ENCODE assay signal across 12 cellular contexts in genomic region chr4:8688908-8689445, GRCh38.
DNase-seq lines count a peak whose midpoint lies in the region; ATAC-seq and TF ChIP-seq lines count a peak whose summit lies in the region.
"Had no signal": no experiment of that assay in that cellular context is flagged by ENCODE, and none has a peak within 500 bp of the region (broad histone marks: within the 10 kb centered on the region; RNA-seq: fewer than 3 reads in every experiment).

No MANE protein-coding gene starts in this region.

- H3K4me1 ChIP-seq in left ventricle myocardium inferior (no peaks in the 10 kb centered on the region), neuronal stem cell (ENCODE audit: control insufficient read depth in 2 of 2, insufficient read depth in 1 of 2, low read depth in 1 of 2, low read length in 2 of 2) (peaks cover 0 to 4% of the 10 kb centered on the region in 2 donors), tibial artery (no peaks in the 10 kb centered on the region), trophoblast cell (ENCODE audit: control insufficient read depth in 1 of 2, insufficient read depth in 2 of 2, low read length in 2 of 2) (no peaks in the 10 kb centered on the region), Caco-2 (no peaks in the 10 kb centered on the region)
- H3K4me1 ChIP-seq: BLaER1 had no signal

- H3K79me1 ChIP-seq in neuronal stem cell (ENCODE audit: low read depth, low read length) (no peaks in the 10 kb centered on the region), trophoblast cell (ENCODE audit: low read length) (no peaks in the 10 kb centered on the region)

- no peak overlapping the region for H2BK5ac ChIP-seq in neuronal stem cell (ENCODE audit: low read length)
- H2BK5ac ChIP-seq in trophoblast cell (ENCODE audit: low read depth, low read length, poor library complexity) = no peak overlapping the region

- H3K4me1 Mint-ChIP-seq in Caco-2 (ENCODE audit: low read depth, unreplicated experiment) = no peaks in the 10 kb centered on the region

- peak overlapping the region; percentile 30 for H2BK15ac ChIP-seq in neuronal stem cell (ENCODE audit: low read length)

- H2AK5ac ChIP-seq in neuronal stem cell (ENCODE audit: low read depth, low read length) (no peak overlapping the region), trophoblast cell (ENCODE audit: low read length) (no peak overlapping the region)

- no peaks in the 10 kb centered on the region for H3K79me2 ChIP-seq in trophoblast cell (ENCODE audit: control insufficient read depth, insufficient read depth, low read length, poor library complexity)

- intact Hi-C loops in Right ventricle myocardium inferior (cut with DNase I) (no loop called here), left ventricle myocardium inferior (cut with micrococcal nuclease) (no loop called here), tibial artery (cut with DNase I; ENCODE audit: low total_unique reads) (no loop called here), Caco-2 (cut with micrococcal nuclease; ENCODE audit: unreplicated experiment) (no loop called here)

- no CpG with 5 or more reads among the region's 19 CpGs for WGBS in neuronal stem cell (ENCODE audit: extremely low coverage in 2 of 2, insufficient read length in 2 of 2, insufficient replicate concordance in 1 of 2), 2 donors
- no CpG with 5 or more reads among the region's 19 CpGs for WGBS in trophoblast cell (ENCODE audit: extremely low coverage, insufficient coverage, insufficient read length)

- H3K18ac ChIP-seq in neuronal stem cell (ENCODE audit: low read length) (peak overlapping the region; percentile 52), trophoblast cell (ENCODE audit: low read length) (no peak overlapping the region)

- H2AFZ ChIP-seq in neuronal stem cell (ENCODE audit: low read length) = no peak overlapping the region
- no peak overlapping the region for H2AFZ ChIP-seq in trophoblast cell (ENCODE audit: insufficient read depth, low read length, poor library complexity)

- H3K4me2 ChIP-seq in neuronal stem cell (ENCODE audit: insufficient read depth, low read length, poor library complexity, severe bottlenecking) = no peak overlapping the region
- no peak overlapping the region for H3K4me2 ChIP-seq in trophoblast cell (ENCODE audit: low read length)
- H3K4me2 ChIP-seq: BLaER1 had no signal

- no peak overlapping the region for H3K4me3 Mint-ChIP-seq in Caco-2 (ENCODE audit: unreplicated experiment)
- H3K4me3 Mint-ChIP-seq: CD4-positive, alpha-beta T cell had no signal

- H3K9me3 Mint-ChIP-seq in Caco-2 (ENCODE audit: unreplicated experiment) = no peaks in the 10 kb centered on the region

- no peak overlapping the region for H4K12ac ChIP-seq in trophoblast cell (ENCODE audit: low read depth, low read length)

- CTCF ChIA-PET in Caco-2 (lab: Charles Lee) = interaction anchor here (1.1 kb wide), 1 partner anchor 84 kb away, joined by 3 read pairs; no protein-coding TSS in a partner anchor

- H3K27me3 Mint-ChIP-seq in Caco-2 (ENCODE audit: insufficient read depth, unreplicated experiment) = peaks cover 32% of the 10 kb centered on the region

- H2BK12ac ChIP-seq in neuronal stem cell (ENCODE audit: low read length) = no peak overlapping the region
- H2BK12ac ChIP-seq in trophoblast cell (ENCODE audit: low read length) = no peak overlapping the region

- no peak overlapping the region for H3K4ac ChIP-seq in neuronal stem cell (ENCODE audit: low read length)
- H3K4ac ChIP-seq in trophoblast cell (ENCODE audit: low read depth, low read length) = no peak overlapping the region

- H2BK120ac ChIP-seq in neuronal stem cell (ENCODE audit: low read depth, low read length) (no peak overlapping the region), trophoblast cell (ENCODE audit: insufficient read depth, low read length, poor library complexity) (no peak overlapping the region)

- POLR2A ChIA-PET in Caco-2 (lab: Charles Lee) = no interaction called here

- DNase-seq in Right ventricle myocardium inferior (ENCODE audit: missing footprints) (peak; percentile 32), left ventricle myocardium inferior (no peak), coronary artery (ENCODE audit: low spot score) (peak; percentile 40), neuronal stem cell (ENCODE audit: low spot score) (no peak), tibial artery (peak; percentile 7 to 46), trophoblast cell (no peak), Caco-2 (no peak), NCI-H1048 (lab: John Stamatoyannopoulos, UW) (no peak)
- DNase-seq: AML-193, DMS79 treated with DMSO at 0.1 percent for 48 hours had no signal

- no peak for TF ChIP-seq CTCF in left ventricle myocardium inferior (IDR thresholded peaks at IDR 0.05; ENCODE audit: borderline replicate concordance)
- no peak for TF ChIP-seq CTCF in coronary artery (IDR thresholded peaks at IDR 0.05)
- no peak for TF ChIP-seq CTCF in tibial artery (IDR thresholded peaks at IDR 0.05)
- no peak for TF ChIP-seq CTCF in Caco-2 (IDR thresholded peaks at IDR 0.05; ENCODE audit: insufficient read depth in 1 of 2, low read depth in 1 of 2, low read length in 1 of 2, severe bottlenecking in 1 of 2, unreplicated experiment in 1 of 2)

- no peaks in the 10 kb centered on the region for H3K36me3 Mint-ChIP-seq in Caco-2 (ENCODE audit: insufficient read depth, unreplicated experiment)

- H3K27ac ChIP-seq in left ventricle myocardium inferior (replicated peaks) (no peak overlapping the region), coronary artery (no peak overlapping the region), neuronal stem cell (replicated peaks; ENCODE audit: low read length) (no peak overlapping the region), tibial artery (no peak overlapping the region), trophoblast cell (ENCODE audit: low read depth, low read length) (no peak overlapping the region)
- H3K27ac ChIP-seq: BLaER1 had no signal

- no peak for ATAC-seq in Right ventricle myocardium inferior

- H3K27me3 ChIP-seq in left ventricle myocardium inferior (ENCODE audit: low read depth) = peaks cover 74% of the 10 kb centered on the region
- H3K27me3 ChIP-seq in neuronal stem cell (ENCODE audit: control insufficient read depth in 3 of 3, insufficient read depth in 3 of 3, low read depth in 1 of 3, low read length in 3 of 3) = peaks cover 0 to 20% (median 15%) of the 10 kb centered on the region in 3 experiments
- H3K27me3 ChIP-seq in tibial artery = peaks cover 0 to 44% of the 10 kb centered on the region in 2 donors
- H3K27me3 ChIP-seq in trophoblast cell (ENCODE audit: insufficient read depth, low read length) = no peaks in the 10 kb centered on the region
- no peaks in the 10 kb centered on the region for H3K27me3 ChIP-seq in Caco-2 (replicated peaks; ENCODE audit: control insufficient read depth, insufficient read depth, low read length)
- H3K27me3 ChIP-seq: BLaER1 had no signal

- H4K8ac ChIP-seq in neuronal stem cell (ENCODE audit: low read depth, low read length) (no peak overlapping the region), trophoblast cell (ENCODE audit: low read depth, low read length) (no peak overlapping the region)

- H3K36me3 ChIP-seq in left ventricle myocardium inferior (no peaks in the 10 kb centered on the region), neuronal stem cell (replicated peaks in 1 of 2; ENCODE audit: control insufficient read depth in 2 of 2, insufficient read depth in 2 of 2, low read length in 2 of 2) (no peaks in the 10 kb centered on the region), tibial artery (no peaks in the 10 kb centered on the region), trophoblast cell (ENCODE audit: control insufficient read depth in 1 of 2, insufficient read depth in 2 of 2, low read length in 2 of 2) (no peaks in the 10 kb centered on the region), Caco-2 (ENCODE audit: control insufficient read depth, insufficient read depth, low read length) (no peaks in the 10 kb centered on the region)
- H3K36me3 ChIP-seq: BLaER1 had no signal

- no TSS peak for BruUV-seq in Caco-2 (replicated peaks; lab: Mats Ljungman, UMichigan)

- H4K91ac ChIP-seq in neuronal stem cell (ENCODE audit: low read depth, low read length, poor library complexity) = no peak overlapping the region
- no peak overlapping the region for H4K91ac ChIP-seq in trophoblast cell (ENCODE audit: low read depth, low read length)

- H3K9ac ChIP-seq in neuronal stem cell (ENCODE audit: low read depth, low read length, poor library complexity) (peak overlapping the region; percentile 17), trophoblast cell (ENCODE audit: low read length) (no peak overlapping the region)
- H3K9ac ChIP-seq: BLaER1 had no signal

- no peak overlapping the region for H3K14ac ChIP-seq in neuronal stem cell (ENCODE audit: low read length)
- H3K14ac ChIP-seq in trophoblast cell (ENCODE audit: low read length) = no peak overlapping the region

- H3K4me3 ChIP-seq in left ventricle myocardium inferior = no peak overlapping the region
- H3K4me3 ChIP-seq in coronary artery = no peak overlapping the region
- no peak overlapping the region for H3K4me3 ChIP-seq in neuronal stem cell (ENCODE audit: low read length in 2 of 2)
- no peak overlapping the region for H3K4me3 ChIP-seq in tibial artery
- H3K4me3 ChIP-seq in trophoblast cell (ENCODE audit: low read depth, low read length) = no peak overlapping the region
- H3K4me3 ChIP-seq in Caco-2 (ENCODE audit: low read depth, low read length) = no peak overlapping the region
- H3K4me3 ChIP-seq: BLaER1 had no signal

- peak overlapping the region; percentile 25 for H3K23ac ChIP-seq in neuronal stem cell (ENCODE audit: low read depth, low read length, poor library complexity)
- no peak overlapping the region for H3K23ac ChIP-seq in trophoblast cell (ENCODE audit: low read length)

- no peak overlapping the region for H3K27ac Mint-ChIP-seq in Caco-2 (ENCODE audit: unreplicated experiment)
- H3K27ac Mint-ChIP-seq: CD4-positive, alpha-beta T cell had no signal

- H3K9me3 ChIP-seq in left ventricle myocardium inferior (replicated peaks) = no peaks in the 10 kb centered on the region
- H3K9me3 ChIP-seq in neuronal stem cell (replicated peaks in 1 of 2; ENCODE audit: control insufficient read depth in 2 of 2, insufficient read depth in 1 of 2, low read depth in 1 of 2, low read length in 2 of 2) = peaks cover 0 to 2% of the 10 kb centered on the region in 2 donors
- H3K9me3 ChIP-seq in tibial artery = no peaks in the 10 kb centered on the region
- H3K9me3 ChIP-seq in trophoblast cell (ENCODE audit: insufficient read depth, low read depth, low read length) = peaks cover 9% of the 10 kb centered on the region
- no peaks in the 10 kb centered on the region for H3K9me3 ChIP-seq in Caco-2
- H3K9me3 ChIP-seq: BLaER1 had no signal

Comparison
In these comparisons a context has a peak if more than half of its experiments do, and no peak if none do; other contexts are left out.
1. DNase-seq: peak in Right ventricle myocardium inferior (single experiment), coronary artery (single experiment) and tibial artery (2 of 2); none in left ventricle myocardium inferior (single experiment), neuronal stem cell (single experiment), trophoblast cell (0 of 2), Caco-2 (0 of 2) and NCI-H1048 (single experiment).